19 cellular contexts compared by ENCODE assay signal in genomic region chr10:5930272-5930671, GRCh38. TPM values are rescaled to one million over a fixed set of nuclear protein-coding genes. Genes with fewer than 3 reads are reported as not detected.
DNase-seq lines count a peak whose midpoint lies in the region; ATAC-seq, FAIRE-seq and TF ChIP-seq lines count a peak whose summit lies in the region.
"Had no signal": no experiment of that assay in that cellular context is flagged by ENCODE, and none has a peak within 500 bp of the region (broad histone marks: within the 10 kb centered on the region; RNA-seq: fewer than 3 reads in every experiment).

No MANE protein-coding gene starts in this region.

- peaks cover 2 to 30% (median 18%) of the 10 kb centered on the region in 4 donors for H3K36me3 ChIP-seq in liver (ENCODE audit: control insufficient read depth in 4 of 4, insufficient read depth in 3 of 4, low read depth in 1 of 4, low read length in 3 of 4)
- H3K36me3 ChIP-seq in HepG2 (replicated peaks in 1 of 2; ENCODE audit: control insufficient read depth in 1 of 2, insufficient read depth in 2 of 2, low read length in 2 of 2): peaks cover 19 to 70% of the 10 kb centered on the region in 2 experiments
- peaks cover 10 to 96% of the 10 kb centered on the region in 2 donors for H3K36me3 ChIP-seq in psoas muscle (ENCODE audit: insufficient read depth in 1 of 2, low read depth in 1 of 2)
- H3K36me3 ChIP-seq in SK-N-SH (replicated peaks in 1 of 2; ENCODE audit: control insufficient read depth in 1 of 2, insufficient read depth in 2 of 2, low read length in 1 of 2): peaks cover 60 to 62% of the 10 kb centered on the region in 2 experiments

- no peak for DNase-seq in HepG2 (ENCODE audit: low spot score)
- DNase-seq in inferior parietal cortex (ENCODE audit: extremely low spot score): peak; percentile 14
- DNase-seq in psoas muscle: no peak
- no peak for DNase-seq in glomerular visceral epithelial cell (ENCODE audit: extremely low spot score)
- DNase-seq in stimulated activated CD4-positive, alpha-beta T cell treated with anti-CD3 and anti-CD28 coated beads, Interleukin-2, amount 100 ng/mL, for 48 hours: no peak
- no peak for DNase-seq in stimulated activated CD4-positive, alpha-beta T cell treated with anti-CD3 and anti-CD28 coated beads, Interleukin-15, amount 100 ng/mL, for 24 hours
- DNase-seq in SK-N-SH: no peak
- DNase-seq: 8988T; Calu3; CD8-positive, alpha-beta T cell; DMS79 treated with DMSO at 0.1 percent for 48 hours; GOT3; H7; HFFc6 had no signal

- POLR2A ChIA-PET in HepG2 (lab: Yijun Ruan, JAX): no interaction called here
- POLR2A ChIA-PET in SK-N-SH (lab: Yijun Ruan, JAX): no interaction called here

- H3K9me3 ChIP-seq in liver (ENCODE audit: control insufficient read depth in 4 of 4, low read length in 3 of 4): no peaks in the 10 kb centered on the region
- H3K9me3 ChIP-seq in HepG2 (ENCODE audit: low read length): no peaks in the 10 kb centered on the region
- H3K9me3 ChIP-seq in psoas muscle: no peaks in the 10 kb centered on the region
- H3K9me3 ChIP-seq in SK-N-SH: no peaks in the 10 kb centered on the region
- H3K9me3 ChIP-seq: BLaER1 treated with 17β-estradiol and CSF1 and Interleukin-3, amounts not matched to agents 10 nM and 100 nM had no signal

- H3K79me2 ChIP-seq in HepG2 (ENCODE audit: insufficient read depth, low read length): no peaks in the 10 kb centered on the region
- H3K79me2 ChIP-seq in SK-N-SH (ENCODE audit: insufficient read depth): no peaks in the 10 kb centered on the region

- H3K4me1 ChIP-seq in liver (ENCODE audit: control insufficient read depth in 4 of 4, insufficient read depth in 4 of 4, low read length in 3 of 4): peaks cover 10 to 36% (median 22%) of the 10 kb centered on the region in 4 donors
- no peaks in the 10 kb centered on the region for H3K4me1 ChIP-seq in HepG2 (ENCODE audit: insufficient read depth, low read length)
- H3K4me1 ChIP-seq in psoas muscle: no peaks in the 10 kb centered on the region
- peaks cover 0 to 4% of the 10 kb centered on the region in 2 experiments; a peak in 1 of 4 replicates for H3K4me1 ChIP-seq in SK-N-SH (ENCODE audit: control insufficient read depth in 1 of 2, insufficient read depth in 2 of 2, low read depth in 1 of 2, low read length in 1 of 2)
- H3K4me1 ChIP-seq: BLaER1 treated with 17β-estradiol and CSF1 and Interleukin-3, amounts not matched to agents 10 nM and 100 nM had no signal

- H3K4me2 ChIP-seq in HepG2 (ENCODE audit: low read depth, low read length) (no peak overlapping the region), SK-N-SH (no peak overlapping the region)
- H3K4me2 ChIP-seq: BLaER1 treated with 17β-estradiol and CSF1 and Interleukin-3, amounts not matched to agents 10 nM and 100 nM had no signal

- no peaks in the 10 kb centered on the region for H3K9me2 ChIP-seq in SK-N-SH

- 38% methylated on average over 11 of the region's 11 CpGs for WGBS in liver
- WGBS in HepG2 (ENCODE audit: low lambda C conversion rate): 87% methylated on average over 11 of the region's 11 CpGs
- 76 to 85% (median 80%) methylated on average over 11 of the region's 11 CpGs for WGBS in psoas muscle, 3 donors
- WGBS in SK-N-SH (ENCODE audit: low lambda C conversion rate): 88% methylated on average over 11 of the region's 11 CpGs

- CTCF ChIA-PET in HepG2 (lab: Yijun Ruan, JAX; ENCODE audit: low intra/inter-chr PET ratio, low total read pairs): no interaction called here
- CTCF ChIA-PET in SK-N-SH (lab: Yijun Ruan, JAX): no interaction called here

- H3K4me3 ChIP-seq in liver (ENCODE audit: low read depth in 1 of 3, low read length in 3 of 3): no peak overlapping the region
- no peak overlapping the region for H3K4me3 ChIP-seq in HepG2 (replicated peaks in 1 of 3; ENCODE audit: insufficient read depth in 1 of 3, low read depth in 2 of 3, low read length in 3 of 3)
- H3K4me3 ChIP-seq in psoas muscle: no peak overlapping the region
- no peak overlapping the region for H3K4me3 ChIP-seq in SK-N-SH (ENCODE audit: low read depth in 2 of 2, low read length in 1 of 2)
- H3K4me3 ChIP-seq: BLaER1 treated with 17β-estradiol and CSF1 and Interleukin-3, amounts not matched to agents 10 nM and 100 nM; GM12878 had no signal

- TF ChIP-seq RAD21 in liver (IDR thresholded peaks at IDR 0.05): peak; percentile 51 to 63
- no peak for TF ChIP-seq RAD21 in HepG2 (CRISPR knock-in tag; IDR thresholded peaks at IDR 0.05)
- no peak for TF ChIP-seq RAD21 in SK-N-SH (IDR thresholded peaks at IDR 0.05; ENCODE audit: low read length)

- no peaks in the 10 kb centered on the region for H4K20me1 ChIP-seq in HepG2 (ENCODE audit: insufficient read depth, low read length)
- H4K20me1 ChIP-seq in SK-N-SH (ENCODE audit: insufficient read depth): no peaks in the 10 kb centered on the region

- H3K27me3 ChIP-seq in liver (ENCODE audit: control insufficient read depth in 4 of 4, insufficient read depth in 4 of 4, low read length in 3 of 4) (no peaks in the 10 kb centered on the region), HepG2 (ENCODE audit: control insufficient read depth in 1 of 2, insufficient read depth in 2 of 2, low read length in 2 of 2) (no peaks in the 10 kb centered on the region), psoas muscle (ENCODE audit: insufficient read depth in 3 of 3, low read length in 2 of 3) (no peaks in the 10 kb centered on the region), SK-N-SH (ENCODE audit: insufficient read depth) (no peaks in the 10 kb centered on the region)
- H3K27me3 ChIP-seq: BLaER1 treated with 17β-estradiol and CSF1 and Interleukin-3, amounts not matched to agents 10 nM and 100 nM had no signal

- TF ChIP-seq POLR2A in HepG2 (IDR thresholded peaks at IDR 0.05; ENCODE audit: insufficient read depth in 1 of 2, low read depth in 2 of 2, low read length in 2 of 2): no peak

- TF ChIP-seq EP300 in HepG2 (IDR thresholded peaks at IDR 0.05; ENCODE audit: low read depth in 2 of 2, low read length in 2 of 2): no peak
- TF ChIP-seq EP300 in HepG2 (CRISPR knock-in tag; IDR thresholded peaks at IDR 0.05; ENCODE audit: borderline replicate concordance): no peak
- TF ChIP-seq EP300 in SK-N-SH (IDR thresholded peaks at IDR 0.05; ENCODE audit: borderline replicate concordance in 1 of 2, low read depth in 1 of 2, low read length in 1 of 2): no peak

- intact Hi-C loops in HepG2 (cut with micrococcal nuclease; ENCODE audit: unreplicated experiment): no loop called here
- intact Hi-C loops in psoas muscle (cut with DNase I): no loop called here

- no peak for FAIRE-seq in HepG2 (lab: Jason Lieb, UNC)
- FAIRE-seq: GM12878, HTR-8/SVneo had no signal

- no TSS peak for BruUV-seq in HepG2 (replicated peaks; lab: Mats Ljungman, UMichigan)

- peaks cover 4% of the 10 kb centered on the region for H3F3A ChIP-seq in SK-N-SH (replicated peaks; ENCODE audit: insufficient read depth)

- TF ChIP-seq CTCF in liver (IDR thresholded peaks at IDR 0.05; ENCODE audit: low read depth, low read length, missing input control): no peak
- no peak for TF ChIP-seq CTCF in HepG2 (CRISPR knock-in tag; IDR thresholded peaks at IDR 0.05)
- TF ChIP-seq CTCF in psoas muscle (IDR thresholded peaks at IDR 0.05): no peak
- TF ChIP-seq CTCF in SK-N-SH (IDR thresholded peaks at IDR 0.05): no peak

- in situ Hi-C loops in HepG2 (cut with HindIII; ENCODE audit: extremely low pct_ligation_motif_present, low pct_unique_long_range_greater_than_20kb): no loop called here

- H3K9ac ChIP-seq in liver (ENCODE audit: low read depth in 1 of 2, low read length in 2 of 2) (no peak overlapping the region), HepG2 (ENCODE audit: insufficient read depth, low read depth, low read length) (no peak overlapping the region), SK-N-SH (no peak overlapping the region)
- H3K9ac ChIP-seq: BLaER1 treated with 17β-estradiol and CSF1 and Interleukin-3, amounts not matched to agents 10 nM and 100 nM had no signal

- ATAC-seq in HepG2 (no peak), psoas muscle (peak; percentile 76 to 89 (median 81))
- ATAC-seq: CD8-positive, alpha-beta T cell; GM12878; HCT116 had no signal

- H3K27ac ChIP-seq in liver (ENCODE audit: low read depth in 1 of 2, low read length in 2 of 2) (peak overlapping the region; percentile 75 to 84), HepG2 (ENCODE audit: extremely low read length, insufficient read depth, low read length) (no peak overlapping the region), psoas muscle (no peak overlapping the region), SK-N-SH (ENCODE audit: low read depth in 2 of 2, low read length in 1 of 2) (no peak overlapping the region)
- H3K27ac ChIP-seq: BLaER1 treated with 17β-estradiol and CSF1 and Interleukin-3, amounts not matched to agents 10 nM and 100 nM had no signal

- no peak overlapping the region for H2AFZ ChIP-seq in HepG2 (ENCODE audit: low read length)
- H2AFZ ChIP-seq in SK-N-SH (ENCODE audit: low read depth): no peak overlapping the region

RNA-seq across cellular contexts. Expression of gene FBH1, which starts 40.2 kb away (rescaled TPM):
- total RNA-seq in liver (10 to 100 TPM; 58.1 to 58.4 TPM), HepG2 (2016; rRNA removed; fragmentation: Illumina TruSeq; extraction: Trizol) (53.3 and 60.3 TPM in 2 replicates), psoas muscle (10 to 100 TPM; 32.4 to 56.7 (median 39.9) TPM)
- polyA plus RNA-seq in liver (10 to 100 TPM; 19.9 to 38.1 TPM), HepG2 (2011; rRNA removed) (48.8 and 51.3 TPM in 2 replicates), psoas muscle (10 to 100 TPM; 38.2 to 59.3 (median 54.4) TPM), SK-N-SH (2012; rRNA removed) (60.9 and 71.9 TPM in 2 replicates)
- 46.8 and 53.6 TPM in 2 replicates for total RNA-seq in HepG2 (2016; cell fraction: cytosol; rRNA removed; fragmentation: Illumina TruSeq; extraction: Trizol; ENCODE audit: low read depth)
- 47.5 and 61.3 TPM in 2 replicates for total RNA-seq in HepG2 (2016; cell fraction: insoluble cytoplasmic fraction; rRNA removed; fragmentation: Illumina TruSeq; extraction: Trizol)
- total RNA-seq in HepG2 (2016; cell fraction: membrane; rRNA removed; fragmentation: Illumina TruSeq; extraction: Trizol): 86.2 and 93.4 TPM in 2 replicates
- total RNA-seq in HepG2 (2016; cell fraction: nucleus; rRNA removed; fragmentation: Illumina TruSeq; extraction: Trizol): 56.0 and 63.9 TPM in 2 replicates
- polyA plus RNA-seq in HepG2 (2011; cell fraction: cytosol; rRNA removed): 37.9 and 38.9 TPM in 2 replicates
- 102 and 103 TPM in 2 replicates for polyA plus RNA-seq in HepG2 (2011; cell fraction: nucleus; rRNA removed)
- 25.8 and 31.0 TPM in 2 replicates for polyA plus RNA-seq in HepG2 (2012)
- polyA plus RNA-seq in HepG2 (2016; cell fraction: cytosol; fragmentation: Illumina TruSeq; extraction: Trizol; ENCODE audit: low read depth): 25.2 and 27.2 TPM in 2 replicates
- 42.1 and 54.3 TPM in 2 replicates for polyA plus RNA-seq in HepG2 (2016; cell fraction: insoluble cytoplasmic fraction; fragmentation: Illumina TruSeq; extraction: Trizol; ENCODE audit: low read depth)
- polyA plus RNA-seq in HepG2 (2016; cell fraction: membrane; fragmentation: Illumina TruSeq; extraction: Trizol; ENCODE audit: low read depth): 51.3 and 57.7 TPM in 2 replicates
- 100 and 105 TPM in 2 replicates for polyA plus RNA-seq in HepG2 (2016; cell fraction: nucleus; fragmentation: Illumina TruSeq; extraction: Trizol; ENCODE audit: insufficient read depth, low read depth)
- 111 and 138 TPM in 2 replicates for polyA minus RNA-seq in HepG2 (2011; rRNA and poly(A)+ RNA removed; ENCODE audit: low replicate concordance)
- polyA minus RNA-seq in HepG2 (2011; cell fraction: cytosol; rRNA and poly(A)+ RNA removed): 31.6 and 35.3 TPM in 2 replicates
- 71.1 and 80.8 TPM in 2 replicates for polyA minus RNA-seq in HepG2 (2011; cell fraction: nucleus; rRNA and poly(A)+ RNA removed)
- polyA plus RNA-seq in SK-N-SH (2012; cell fraction: cytosol; rRNA removed): 51.3 and 57.8 TPM in 2 replicates
- 112 and 143 TPM in 2 replicates for polyA plus RNA-seq in SK-N-SH (2012; cell fraction: nucleus; rRNA removed)

RNA-seq across cellular contexts. Expression of gene ANKRD16, which starts 40.6 kb away (rescaled TPM):
- total RNA-seq in liver: 1 to 10 TPM; 2.0 to 3.6 TPM
- 1 to 10 TPM; 1.1 to 2.7 TPM for polyA plus RNA-seq in liver
- 5.4 and 8.0 TPM in 2 replicates for total RNA-seq in HepG2 (2016; rRNA removed; fragmentation: Illumina TruSeq; extraction: Trizol)
- total RNA-seq in HepG2 (2016; cell fraction: cytosol; rRNA removed; fragmentation: Illumina TruSeq; extraction: Trizol; ENCODE audit: low read depth): 1.9 and 2.7 TPM in 2 replicates
- 6.3 and 7.1 TPM in 2 replicates for total RNA-seq in HepG2 (2016; cell fraction: insoluble cytoplasmic fraction; rRNA removed; fragmentation: Illumina TruSeq; extraction: Trizol)
- total RNA-seq in HepG2 (2016; cell fraction: membrane; rRNA removed; fragmentation: Illumina TruSeq; extraction: Trizol): 3.9 and 4.7 TPM in 2 replicates
- total RNA-seq in HepG2 (2016; cell fraction: nucleus; rRNA removed; fragmentation: Illumina TruSeq; extraction: Trizol): 7.7 and 9.0 TPM in 2 replicates
- polyA plus RNA-seq in HepG2 (2011; rRNA removed): 11.2 and 11.4 TPM in 2 replicates
- 6.7 and 8.3 TPM in 2 replicates for polyA plus RNA-seq in HepG2 (2011; cell fraction: cytosol; rRNA removed)
- 16.0 and 18.1 TPM in 2 replicates for polyA plus RNA-seq in HepG2 (2011; cell fraction: nucleus; rRNA removed)
- 4.1 and 4.2 TPM in 2 replicates for polyA plus RNA-seq in HepG2 (2012)
- 2.1 and 2.4 TPM in 2 replicates for polyA plus RNA-seq in HepG2 (2016; cell fraction: cytosol; fragmentation: Illumina TruSeq; extraction: Trizol; ENCODE audit: low read depth)
- 6.3 and 7.9 TPM in 2 replicates for polyA plus RNA-seq in HepG2 (2016; cell fraction: insoluble cytoplasmic fraction; fragmentation: Illumina TruSeq; extraction: Trizol; ENCODE audit: low read depth)
- 3.7 and 4.2 TPM in 2 replicates for polyA plus RNA-seq in HepG2 (2016; cell fraction: membrane; fragmentation: Illumina TruSeq; extraction: Trizol; ENCODE audit: low read depth)
- 11.7 and 12.7 TPM in 2 replicates for polyA plus RNA-seq in HepG2 (2016; cell fraction: nucleus; fragmentation: Illumina TruSeq; extraction: Trizol; ENCODE audit: insufficient read depth, low read depth)
- 33.4 and 63.2 TPM in 2 replicates for polyA minus RNA-seq in HepG2 (2011; rRNA and poly(A)+ RNA removed; ENCODE audit: low replicate concordance)
- 4.2 and 6.3 TPM in 2 replicates for polyA minus RNA-seq in HepG2 (2011; cell fraction: cytosol; rRNA and poly(A)+ RNA removed)
- polyA minus RNA-seq in HepG2 (2011; cell fraction: nucleus; rRNA and poly(A)+ RNA removed): 25.5 and 26.4 TPM in 2 replicates
- 1 to 10 TPM; 2.8 to 4.6 (median 3.2) TPM for total RNA-seq in psoas muscle
- 1 to 10 TPM; 3.5 to 4.3 (median 4.0) TPM for polyA plus RNA-seq in psoas muscle
- 9.9 and 11.9 TPM in 2 replicates for polyA plus RNA-seq in SK-N-SH (2012; rRNA removed)
- polyA plus RNA-seq in SK-N-SH (2012; cell fraction: cytosol; rRNA removed): 5.7 and 7.4 TPM in 2 replicates
- polyA plus RNA-seq in SK-N-SH (2012; cell fraction: nucleus; rRNA removed): 31.9 and 35.4 TPM in 2 replicates

RNA-seq across cellular contexts. Expression of gene IL15RA, which starts 47.1 kb away (rescaled TPM):
- total RNA-seq in liver: 1 to 10 TPM; 6.6 to 9.2 TPM
- polyA plus RNA-seq in liver: 10 to 100 TPM in 1 of 2 donors, 1 to 10 TPM in 1; 9.6 to 10.7 TPM
- 0.53 and 0.66 TPM in 2 replicates for total RNA-seq in HepG2 (2016; rRNA removed; fragmentation: Illumina TruSeq; extraction: Trizol)
- 0.30 TPM in 1 of 2 replicates, not detected in the other for total RNA-seq in HepG2 (2016; cell fraction: cytosol; rRNA removed; fragmentation: Illumina TruSeq; extraction: Trizol; ENCODE audit: low read depth)
- total RNA-seq in HepG2 (2016; cell fraction: insoluble cytoplasmic fraction; rRNA removed; fragmentation: Illumina TruSeq; extraction: Trizol): 0.49 and 0.67 TPM in 2 replicates
- 0.43 and 0.55 TPM in 2 replicates for total RNA-seq in HepG2 (2016; cell fraction: membrane; rRNA removed; fragmentation: Illumina TruSeq; extraction: Trizol)
- total RNA-seq in HepG2 (2016; cell fraction: nucleus; rRNA removed; fragmentation: Illumina TruSeq; extraction: Trizol): 0.37 TPM in 1 of 2 replicates, not detected in the other
- polyA plus RNA-seq in HepG2 (2011; rRNA removed): 0.77 and 0.85 TPM in 2 replicates
- polyA plus RNA-seq in HepG2 (2011; cell fraction: cytosol; rRNA removed): 0.39 and 0.58 TPM in 2 replicates
- polyA plus RNA-seq in HepG2 (2011; cell fraction: nucleus; rRNA removed): 0.48 and 0.50 TPM in 2 replicates
- 0.27 TPM in 1 of 2 replicates, not detected in the other for polyA plus RNA-seq in HepG2 (2012)
- polyA plus RNA-seq in HepG2 (2016; cell fraction: cytosol; fragmentation: Illumina TruSeq; extraction: Trizol; ENCODE audit: low read depth): 0.33 and 0.44 TPM in 2 replicates
- 0.43 and 0.53 TPM in 2 replicates for polyA plus RNA-seq in HepG2 (2016; cell fraction: insoluble cytoplasmic fraction; fragmentation: Illumina TruSeq; extraction: Trizol; ENCODE audit: low read depth)
- polyA plus RNA-seq in HepG2 (2016; cell fraction: membrane; fragmentation: Illumina TruSeq; extraction: Trizol; ENCODE audit: low read depth): 0.45 and 0.56 TPM in 2 replicates
- polyA plus RNA-seq in HepG2 (2016; cell fraction: nucleus; fragmentation: Illumina TruSeq; extraction: Trizol; ENCODE audit: insufficient read depth, low read depth): 0.68 and 0.77 TPM in 2 replicates
- polyA minus RNA-seq in HepG2 (2011; rRNA and poly(A)+ RNA removed; ENCODE audit: low replicate concordance): 1.1 and 4.7 TPM in 2 replicates
- polyA minus RNA-seq in HepG2 (2011; cell fraction: cytosol; rRNA and poly(A)+ RNA removed): not detected in 2 replicates
- not detected in 2 replicates for polyA minus RNA-seq in HepG2 (2011; cell fraction: nucleus; rRNA and poly(A)+ RNA removed)
- 10 to 100 TPM in 1 of 4 donors, 1 to 10 TPM in 3; 7.9 to 10.9 (median 9.5) TPM for total RNA-seq in psoas muscle
- polyA plus RNA-seq in psoas muscle: 10 to 100 TPM in 2 of 3 donors, 1 to 10 TPM in 1; 8.9 to 13.1 (median 11.2) TPM
- 1.2 and 2.1 TPM in 2 replicates for polyA plus RNA-seq in SK-N-SH (2012; rRNA removed)
- 0.82 and 1.3 TPM in 2 replicates for polyA plus RNA-seq in SK-N-SH (2012; cell fraction: cytosol; rRNA removed)
- polyA plus RNA-seq in SK-N-SH (2012; cell fraction: nucleus; rRNA removed): 1.5 and 2.1 TPM in 2 replicates

Comparison
In these comparisons a context has a peak if more than half of its experiments do, and no peak if none do; other contexts are left out.
1. H3K27ac ChIP-seq: peak in liver (2 of 2); none in HepG2 (single experiment), psoas muscle (single experiment) and SK-N-SH (0 of 2).